ENCODE assay signal across 10 cellular contexts in genomic region chr5:128951301-128951700, GRCh38. TPM values are rescaled to one million over a fixed set of nuclear protein-coding genes. Genes with fewer than 3 reads are reported as not detected.
"Had no signal": no experiment of that assay in that cellular context is flagged by ENCODE, and none has a peak within 500 bp of the region (broad histone marks: within the 10 kb centered on the region; RNA-seq: fewer than 3 reads in every experiment).

No MANE protein-coding gene starts in this region.

RNA-seq across cellular contexts. Expression of gene SLC27A6, which starts 14.0 kb away (rescaled TPM):
- total RNA-seq: naive thymus-derived CD4-positive, alpha-beta T cell; naive thymus-derived CD8-positive, alpha-beta T cell; natural killer cell; natural killer cell treated with Interleukin-12 subunit alpha and Interleukin-12 subunit beta and Interleukin-15 and Interleukin-18, amount 100 ng/mL, for 72 hours; omental fat pad; osteoblast; osteocyte; posterior vena cava; pulmonary artery endothelial cell; right lobe of liver had no signal
- polyA plus RNA-seq: naive thymus-derived CD4-positive, alpha-beta T cell; naive thymus-derived CD8-positive, alpha-beta T cell had no signal
